In genomic region chr11:130233486-130233885, GRCh38 we compare ENCODE assay signal across 6 cellular contexts.
A peak's percentile ranks its signal among the peaks of the same experiment; 100 is the strongest.
DNase-seq lines count a peak whose midpoint lies in the region; ATAC-seq, FAIRE-seq and TF ChIP-seq lines count a peak whose summit lies in the region.
"Not testable (repeated sequence)": the region's sequence is repeated elsewhere in the genome, so short reads cannot be mapped to it uniquely, and the experiment has no call there.

No MANE protein-coding gene starts in this region.

- not testable (repeated sequence) for H3K36me3 ChIP-seq in GM12878 (ENCODE audit: control insufficient read depth in 2 of 2, insufficient read depth in 2 of 2, low read length in 1 of 2); keratinocyte (ENCODE audit: control insufficient read depth in 2 of 2, extremely low read depth in 1 of 2, insufficient read depth in 2 of 2, low read length in 2 of 2)

- not testable (repeated sequence) for DNase-seq in GM12891 (ENCODE audit: insufficient read length, low spot score); GM12878 (ENCODE audit: low read depth, low spot score); keratinocyte (ENCODE audit: low read depth, low spot score); stimulated activated naive B cell treated with anti-CD40 and anti-IgM and Interleukin-4, amounts not matched to agents 10 μg/mL and 1 μg/mL and 100 μg/mL, for 72 hours
- DNase-seq in MV-4-11 (lab: John Stamatoyannopoulos, UW), result peak; percentile 6

- H3K4me3 Mint-ChIP-seq in stimulated activated naive B cell treated with anti-CD40 and anti-IgM and Interleukin-4, amounts not matched to agents 10 μg/mL and 1 μg/mL and 100 μg/mL, for 72 hours, result not testable (repeated sequence)

- TF ChIP-seq EP300 in GM12878 (IDR thresholded peaks at IDR 0.05; ENCODE audit: borderline replicate concordance in 1 of 2, control insufficient read depth in 1 of 2, low read depth in 2 of 2, low read length in 2 of 2), result not testable (repeated sequence)

- in situ Hi-C loops in GM12878 (cut with MboI), result not testable (repeated sequence)

- not testable (repeated sequence) for H3K9ac ChIP-seq in GM12878 (ENCODE audit: control insufficient read depth, insufficient read depth, low read length); keratinocyte (ENCODE audit: control insufficient read depth, extremely low read depth, insufficient read depth, low read length)

- FAIRE-seq in GM12891 (lab: Jason Lieb, UNC) (peak; percentile 64), keratinocyte (lab: Jason Lieb, UNC) (peak; percentile 75)
- FAIRE-seq in GM12878 (lab: Jason Lieb, UNC), result not testable (repeated sequence)

- H3K4me1 Mint-ChIP-seq in stimulated activated naive B cell treated with anti-CD40 and anti-IgM and Interleukin-4, amounts not matched to agents 10 μg/mL and 1 μg/mL and 100 μg/mL, for 72 hours, result not testable (repeated sequence)

- SMC1A ChIA-PET in GM12878 (lab: Charles Lee; ENCODE audit: uncharacterized antibody, unreplicated experiment), result interaction anchor here (1.3 kb wide), 1 partner anchor 76 kb away, joined by 4 read pairs; no protein-coding TSS in a partner anchor

- H3K9me3 Mint-ChIP-seq in stimulated activated naive B cell treated with anti-CD40 and anti-IgM and Interleukin-4, amounts not matched to agents 10 μg/mL and 1 μg/mL and 100 μg/mL, for 72 hours, result not testable (repeated sequence)

- H3K79me2 ChIP-seq in GM12878 (ENCODE audit: control insufficient read depth, insufficient read depth, low read length); keratinocyte (ENCODE audit: control insufficient read depth, insufficient read depth, low read length): not testable (repeated sequence)

- not testable (repeated sequence) for H3K27me3 ChIP-seq in GM12878 (replicated peaks in 1 of 2; ENCODE audit: control insufficient read depth in 2 of 2, insufficient read depth in 2 of 2, low read length in 1 of 2); keratinocyte (ENCODE audit: control insufficient read depth, extremely low read depth, insufficient read depth, low read length)

- CTCF ChIA-PET in GM12878 (lab: Yijun Ruan, JAX), result not testable (repeated sequence)

- H3K36me3 Mint-ChIP-seq in stimulated activated naive B cell treated with anti-CD40 and anti-IgM and Interleukin-4, amounts not matched to agents 10 μg/mL and 1 μg/mL and 100 μg/mL, for 72 hours, result peaks cover 8 to 15% of the 10 kb centered on the region in 2 donors

- not testable (repeated sequence) for H4K20me1 ChIP-seq in GM12878 (ENCODE audit: control insufficient read depth, insufficient read depth); keratinocyte (ENCODE audit: control insufficient read depth, extremely low read depth, insufficient read depth, low read length)

- RAD21 ChIA-PET in GM12878 (lab: Charles Lee; ENCODE audit: unreplicated experiment), result not testable (repeated sequence)

- POLR2A ChIA-PET in GM12878 (lab: Charles Lee), result not testable (repeated sequence)

- dilution Hi-C loops in keratinocyte (cut with MboI; ENCODE audit: extremely low pct_ligation_motif_present, low sequenced_read_pairs), result not testable (repeated sequence)

- intact Hi-C loops in GM12878 (cut with micrococcal nuclease; ENCODE audit: unreplicated experiment), result not testable (repeated sequence)

- not testable (repeated sequence) for H3K4me3 ChIP-seq in GM12878; keratinocyte (ENCODE audit: control insufficient read depth in 2 of 3, extremely low read depth in 1 of 3, insufficient read depth in 2 of 3, low read depth in 1 of 3, low read length in 3 of 3)

- H3K27ac ChIP-seq in GM12878 (ENCODE audit: control insufficient read depth, insufficient read depth); keratinocyte (ENCODE audit: control insufficient read depth, insufficient read depth, low read length): not testable (repeated sequence)

- not testable (repeated sequence) for H3K9me3 ChIP-seq in GM12878 (replicated peaks; ENCODE audit: control insufficient read depth, insufficient read depth, low read length); keratinocyte (ENCODE audit: control insufficient read depth, low read depth, low read length)

- not testable (repeated sequence) for BruUV-seq in GM12878 (replicated peaks; lab: Mats Ljungman, UMichigan)

- ATAC-seq in HG02981 (IDR thresholded peaks at IDR 0.05; ENCODE audit: unreplicated experiment) (peak; percentile 56), GM12878 (peak; percentile 69)
- ATAC-seq in stimulated activated naive B cell treated with anti-CD40 and anti-IgM and Interleukin-4, amounts not matched to agents 10 μg/mL and 1 μg/mL and 100 μg/mL, for 72 hours (replicated peaks), result peak; percentile 61 to 65

- H3K4me2 ChIP-seq in GM12878 (ENCODE audit: control insufficient read depth, insufficient read depth); keratinocyte (ENCODE audit: control insufficient read depth, extremely low read depth, insufficient read depth, low read depth, low read length): not testable (repeated sequence)

- not testable (repeated sequence) for H3K9me1 ChIP-seq in keratinocyte (ENCODE audit: control insufficient read depth, extremely low read depth, insufficient read depth, low read length)

- not testable (repeated sequence) for H2AFZ ChIP-seq in GM12878 (ENCODE audit: control insufficient read depth, low read depth, low read length); keratinocyte (ENCODE audit: control insufficient read depth, low read length)

- not testable (repeated sequence) for TF ChIP-seq POLR2A in GM12891 (IDR thresholded peaks at IDR 0.05; ENCODE audit: low read depth, low read length); GM12878 (IDR thresholded peaks at IDR 0.05; ENCODE audit: low read depth, low read length)

- H3K27ac Mint-ChIP-seq in stimulated activated naive B cell treated with anti-CD40 and anti-IgM and Interleukin-4, amounts not matched to agents 10 μg/mL and 1 μg/mL and 100 μg/mL, for 72 hours, result not testable (repeated sequence)

- not testable (repeated sequence) for TF ChIP-seq RAD21 in GM12878 (IDR thresholded peaks at IDR 0.05; ENCODE audit: insufficient read depth, low read depth, low read length)

- not testable (repeated sequence) for H3K27me3 Mint-ChIP-seq in stimulated activated naive B cell treated with anti-CD40 and anti-IgM and Interleukin-4, amounts not matched to agents 10 μg/mL and 1 μg/mL and 100 μg/mL, for 72 hours

- not testable (repeated sequence) for H3K4me1 ChIP-seq in GM12878 (ENCODE audit: control insufficient read depth, insufficient read depth, low read length); keratinocyte (ENCODE audit: control insufficient read depth, extremely low read depth, insufficient read depth, low read length)

- TF ChIP-seq CTCF in GM12878 (IDR thresholded peaks at IDR 0.05 in 2 of 3, conservative IDR thresholded peaks at IDR 0.05 in 1 of 3; ENCODE audit: control insufficient read depth in 2 of 3, extremely low read depth in 1 of 3, insufficient read depth in 1 of 3, low read depth in 3 of 3, low read length in 3 of 3); keratinocyte (optimal IDR thresholded peaks at IDR 0.05 in 1 of 3, IDR thresholded peaks at IDR 0.05 in 1 of 3, conservative IDR thresholded peaks at IDR 0.05 in 1 of 3; ENCODE audit: extremely low read depth in 1 of 3, insufficient read depth in 2 of 3, low read length in 3 of 3): not testable (repeated sequence)

TF ChIP-seq in GM12878, 131 proteins besides CTCF, POLR2A, EP300 and RAD21:
- peak; percentile 47 for TF ChIP-seq MTA2 (IDR thresholded peaks at IDR 0.05; ENCODE audit: low read depth)
